In genomic region chrX:68915778-68916177, GRCh38 we compare ENCODE assay signal across 23 cellular contexts.
A peak's percentile ranks its signal among the peaks of the same experiment; 100 is the strongest.
DNase-seq lines count a peak whose midpoint lies in the region; ATAC-seq and FAIRE-seq lines count a peak whose summit lies in the region.
"Had no signal": no experiment of that assay in that cellular context is flagged by ENCODE, and none has a peak within 500 bp of the region (broad histone marks: within the 10 kb centered on the region; RNA-seq: fewer than 3 reads in every experiment).

No MANE protein-coding gene starts in this region.

- H3K36me3 ChIP-seq in small intestine (ENCODE audit: control insufficient read depth in 2 of 2, insufficient read depth in 2 of 2, low read length in 2 of 2), result no peaks in the 10 kb centered on the region
- H3K36me3 ChIP-seq: colonic mucosa had no signal

- H3K27ac ChIP-seq in small intestine (ENCODE audit: low read depth in 1 of 2, low read length in 1 of 2), result no peak overlapping the region
- H3K27ac ChIP-seq: A549, colonic mucosa had no signal

- H3K4me1 ChIP-seq in small intestine (ENCODE audit: control insufficient read depth in 2 of 2, insufficient read depth in 1 of 2, low read depth in 1 of 2, low read length in 1 of 2), result no peaks in the 10 kb centered on the region
- H3K4me1 ChIP-seq: A549, colonic mucosa had no signal

- H3K36me3 Mint-ChIP-seq in activated T-cell treated with anti-CD3 and anti-CD28 coated beads, Interleukin-2, amount 50 U/mL, for 24 hours (ENCODE audit: low read depth), result no peaks in the 10 kb centered on the region

- 37 to 54% (median 44%) methylated on average over 2 of the region's 2 CpGs for WGBS in small intestine, 3 donors

- peaks cover 15% of the 10 kb centered on the region for H3K27me3 Mint-ChIP-seq in stimulated activated naive CD8-positive, alpha-beta T cell treated with anti-CD3 and anti-CD28 coated beads, Interleukin-15, amount 100 ng/mL, for 72 hours
- peaks cover 30% of the 10 kb centered on the region for H3K27me3 Mint-ChIP-seq in activated T-cell treated with anti-CD3 and anti-CD28 coated beads, Interleukin-2, amount 50 U/mL, for 24 hours

- H3K27ac Mint-ChIP-seq in stimulated activated naive CD8-positive, alpha-beta T cell treated with anti-CD3 and anti-CD28 coated beads, Interleukin-15, amount 100 ng/mL, for 72 hours, result no peak overlapping the region
- no peak overlapping the region for H3K27ac Mint-ChIP-seq in activated T-cell treated with anti-CD3 and anti-CD28 coated beads, Interleukin-2, amount 50 U/mL, for 24 hours
- H3K27ac Mint-ChIP-seq: CD4-positive, alpha-beta T cell had no signal

- peaks cover 6% of the 10 kb centered on the region for H3K4me1 Mint-ChIP-seq in stimulated activated naive CD8-positive, alpha-beta T cell treated with anti-CD3 and anti-CD28 coated beads, Interleukin-15, amount 100 ng/mL, for 72 hours
- no peaks in the 10 kb centered on the region for H3K4me1 Mint-ChIP-seq in activated T-cell treated with anti-CD3 and anti-CD28 coated beads, Interleukin-2, amount 50 U/mL, for 24 hours (ENCODE audit: low read depth)

- no peak overlapping the region for H3K4me3 Mint-ChIP-seq in stimulated activated naive CD8-positive, alpha-beta T cell treated with anti-CD3 and anti-CD28 coated beads, Interleukin-15, amount 100 ng/mL, for 72 hours
- no peak overlapping the region for H3K4me3 Mint-ChIP-seq in activated T-cell treated with anti-CD3 and anti-CD28 coated beads, Interleukin-2, amount 50 U/mL, for 24 hours
- H3K4me3 Mint-ChIP-seq: CD4-positive, alpha-beta T cell had no signal

- DNase-seq in stimulated activated naive CD8-positive, alpha-beta T cell treated with anti-CD3 and anti-CD28 coated beads, Interleukin-15, amount 100 ng/mL, for 72 hours, result no peak
- DNase-seq in stimulated activated naive CD8-positive, alpha-beta T cell treated with anti-CD3 and anti-CD28 coated beads, Interleukin-15, Interleukin-2, amounts not matched to agents 100 U/mL and 50 U/mL, for 24 hours, result no peak
- DNase-seq in renal cortical epithelial cell (ENCODE audit: low read depth) (peak; percentile 35), Right ventricle myocardium superior (no peak), small intestine (no peak)
- DNase-seq in activated T-cell treated with anti-CD3 and anti-CD28 coated beads, Interleukin-2, amount 50 U/mL, for 24 hours, result no peak
- DNase-seq: activated CD8-positive, alpha-beta memory T cell treated with anti-CD3 and anti-CD28 coated beads for 24 hours; activated effector memory CD4-positive, alpha-beta T cell treated with Interleukin-2 at 50 U/mL for 16 hours; aorta; CD4-positive, alpha-beta T cell; colonic mucosa; HCEC 1CT; NCI-H2081; NCI-H69; stimulated activated CD4-positive, alpha-beta T cell treated with anti-CD3 and anti-CD28 coated beads, Interleukin-12 subunit alpha, Interleukin-12 subunit beta, amount 100 ng/mL, for 4 hours; SW 1271 had no signal

- H3K9me3 ChIP-seq in small intestine (ENCODE audit: control insufficient read depth, low read depth), result no peaks in the 10 kb centered on the region
- H3K9me3 ChIP-seq: A549, colonic mucosa had no signal

- peak; percentile 49 for ATAC-seq in stimulated activated naive CD8-positive, alpha-beta T cell treated with anti-CD3 and anti-CD28 coated beads, Interleukin-15, amount 100 ng/mL, for 72 hours
- ATAC-seq in stimulated activated naive CD8-positive, alpha-beta T cell treated with anti-CD3 and anti-CD28 coated beads, Interleukin-15, Interleukin-2, amounts not matched to agents 100 U/mL and 50 U/mL, for 24 hours, result no peak
- ATAC-seq in HG02642 (IDR thresholded peaks at IDR 0.05; ENCODE audit: poor library complexity, unreplicated experiment), result peak; percentile 63
- ATAC-seq in HG03460 (IDR thresholded peaks at IDR 0.05; ENCODE audit: unreplicated experiment), result peak; percentile 80
- no peak for ATAC-seq in Right ventricle myocardium superior (ENCODE audit: poor library complexity)
- ATAC-seq: A549, HepG2 had no signal

- H3K27me3 ChIP-seq in small intestine (ENCODE audit: control insufficient read depth in 2 of 2, insufficient read depth in 2 of 2, low read length in 2 of 2), result no peaks in the 10 kb centered on the region
- H3K27me3 ChIP-seq: colonic mucosa had no signal

- H3K4me3 ChIP-seq in small intestine (ENCODE audit: low read depth in 1 of 2, low read length in 2 of 2), result no peak overlapping the region
- H3K4me3 ChIP-seq: A549, colonic mucosa had no signal

- no peak for FAIRE-seq in small intestine (lab: Jason Lieb, UNC)
- FAIRE-seq: A549, frontal cortex, HepG2, RCC 7860, urothelium cell line had no signal

- intact Hi-C loops in Right ventricle myocardium superior (cut with DNase I), result loop anchor here (10.0 kb wide), 1 partner anchor 149 kb away; no protein-coding TSS in a partner anchor

- H3K9me3 Mint-ChIP-seq in stimulated activated naive CD8-positive, alpha-beta T cell treated with anti-CD3 and anti-CD28 coated beads, Interleukin-15, amount 100 ng/mL, for 72 hours, result no peaks in the 10 kb centered on the region
- H3K9me3 Mint-ChIP-seq in activated T-cell treated with anti-CD3 and anti-CD28 coated beads, Interleukin-2, amount 50 U/mL, for 24 hours, result no peaks in the 10 kb centered on the region
- H3K9me3 Mint-ChIP-seq: CD4-positive, alpha-beta T cell had no signal

Comparison
In these comparisons a context has a peak if more than half of its experiments do, and no peak if none do; other contexts are left out.
1. ATAC-seq: peak in stimulated activated naive CD8-positive, alpha-beta T cell treated with anti-CD3 and anti-CD28 coated beads, Interleukin-15, amount 100 ng/mL, for 72 hours (single experiment), HG02642 (single experiment) and HG03460 (single experiment); none in stimulated activated naive CD8-positive, alpha-beta T cell treated with anti-CD3 and anti-CD28 coated beads, Interleukin-15, Interleukin-2, amounts not matched to agents 100 U/mL and 50 U/mL, for 24 hours (single experiment) and Right ventricle myocardium superior (single experiment).